ENCODE assay signal across 30 cellular contexts in the genomic region with DNA sequence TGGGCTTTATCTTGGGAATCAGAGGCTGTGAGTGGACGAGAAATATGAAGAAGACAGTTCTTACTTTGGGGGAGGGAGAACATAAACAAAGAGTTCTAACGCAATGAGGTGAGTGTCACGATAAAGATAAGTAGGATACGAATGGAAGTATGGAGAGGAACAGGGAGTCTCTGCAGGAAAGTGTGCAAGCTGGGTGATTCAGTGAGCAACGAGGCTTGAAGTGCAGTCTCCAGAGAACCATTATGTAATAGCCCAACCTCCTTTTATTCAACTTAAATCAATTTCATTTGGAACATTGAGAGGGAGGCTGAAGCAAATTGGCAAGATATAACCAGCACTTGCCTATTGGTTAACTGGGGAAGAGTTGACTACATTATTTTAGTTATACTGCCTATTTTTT.
"Had no signal": no experiment of that assay in that cellular context is flagged by ENCODE, and none has a peak within 500 bp of the region (broad histone marks: within the 10 kb centered on the region; RNA-seq: fewer than 3 reads in every experiment).

No MANE protein-coding gene starts in this region.

- H3K27me3 ChIP-seq: adrenal gland, body of pancreas, cardiac muscle cell, colonic mucosa, esophagus squamous epithelium, gastroesophageal sphincter had no signal

- H3K9me3 ChIP-seq: adrenal gland, body of pancreas, colonic mucosa, esophagus squamous epithelium, gastroesophageal sphincter had no signal

- H3K4me3 ChIP-seq: adrenal gland, body of pancreas, cardiac muscle cell, colonic mucosa, esophagus squamous epithelium, gastroesophageal sphincter had no signal

- DNase-seq: activated B cell treated with CpG ODN at 0.5 μM for 24 hours; activated CD4-positive, alpha-beta memory T cell treated with anti-CD3 and anti-CD28 coated beads for 36 hours; activated CD4-positive, alpha-beta T cell treated with anti-CD3 and anti-CD28 coated beads for 36 hours; activated CD4-positive, alpha-beta T cell treated with anti-CD3 and anti-CD28 coated beads, Interleukin-2, amount 10 ng/mL, durations not matched to agents 24 days and 14 days; activated CD8-positive, alpha-beta memory T cell treated with anti-CD3 and anti-CD28 coated beads, Interleukin-2, amount 10 ng/mL, durations not matched to agents 7 days and 5 days; activated CD8-positive, alpha-beta memory T cell treated with anti-CD3 and anti-CD28 coated beads, Interleukin-2, amount 50 U/mL, for 4 hours; activated CD8-positive, alpha-beta T cell treated with anti-CD3 and anti-CD28 coated beads, Interleukin-2, amount 10 ng/mL, durations not matched to agents 7 days and 5 days; activated effector memory CD4-positive, alpha-beta T cell treated with anti-CD3 and anti-CD28 coated beads, Interleukin-2, amount 50 U/mL, for 16 hours; activated naive CD4-positive, alpha-beta T cell treated with anti-CD3 and anti-CD28 coated beads for 36 hours; activated naive CD8-positive, alpha-beta T cell treated with anti-CD3 and anti-CD28 coated beads for 36 hours; activated naive CD8-positive, alpha-beta T cell treated with anti-CD3 and anti-CD28 coated beads, Interleukin-2, amount 50 U/mL, for 24 hours; activated T-cell treated with anti-CD3 and anti-CD28 coated beads, Interleukin-2, amount 50 U/mL, for 1 hour; activated T-cell treated with anti-CD3 and anti-CD28 coated beads, Interleukin-2, amount 50 U/mL, for 48 hours; adrenal gland; amygdala; aorta; body of pancreas; central memory CD4-positive, alpha-beta T cell; cerebellar nuclear complex; colonic mucosa; effector CD8-positive, alpha-beta T cell; esophagus squamous epithelium; T-helper 1 cell; T-helper 17 cell; T1000; WERI-Rb-1 had no signal

- H3K27ac ChIP-seq: adrenal gland, body of pancreas, cardiac muscle cell, colonic mucosa, epithelial cell of prostate, esophagus squamous epithelium, gastroesophageal sphincter, WERI-Rb-1 had no signal

- H3K36me3 ChIP-seq: adrenal gland, cardiac muscle cell, colonic mucosa, esophagus squamous epithelium, gastroesophageal sphincter, WERI-Rb-1 had no signal

- H3K4me1 ChIP-seq: adrenal gland, body of pancreas, colonic mucosa, esophagus squamous epithelium, gastroesophageal sphincter had no signal

- ATAC-seq: activated CD4-positive, alpha-beta T cell treated with anti-CD3 and anti-CD28 coated beads for 36 hours; activated CD4-positive, CD25-positive, alpha-beta regulatory T cell treated with anti-CD3 and anti-CD28 coated beads, Interleukin-2, amount 50 U/mL, for 24 hours; activated CD8-positive, alpha-beta memory T cell treated with anti-CD3 and anti-CD28 coated beads, Interleukin-2, amount 10 ng/mL, durations not matched to agents 7 days and 5 days; activated CD8-positive, alpha-beta T cell treated with anti-CD3 and anti-CD28 coated beads, Interleukin-2, amount 10 ng/mL, durations not matched to agents 7 days and 5 days; activated naive CD8-positive, alpha-beta T cell treated with anti-CD3 and anti-CD28 coated beads, Interleukin-2, amount 50 U/mL, for 24 hours; body of pancreas; gastroesophageal sphincter; T-helper 17 cell had no signal
